In genomic region chr14:24147761-24148428, GRCh38 we compare ENCODE assay signal across 1 cellular context.
TF ChIP-seq lines count a peak whose summit lies in the region.

No MANE protein-coding gene starts in this region.

TF ChIP-seq in HepG2, 621 proteins besides CTCF, POLR2A, EP300 and RAD21 (continued from another document):
- TF ChIP-seq, protein P1, sequence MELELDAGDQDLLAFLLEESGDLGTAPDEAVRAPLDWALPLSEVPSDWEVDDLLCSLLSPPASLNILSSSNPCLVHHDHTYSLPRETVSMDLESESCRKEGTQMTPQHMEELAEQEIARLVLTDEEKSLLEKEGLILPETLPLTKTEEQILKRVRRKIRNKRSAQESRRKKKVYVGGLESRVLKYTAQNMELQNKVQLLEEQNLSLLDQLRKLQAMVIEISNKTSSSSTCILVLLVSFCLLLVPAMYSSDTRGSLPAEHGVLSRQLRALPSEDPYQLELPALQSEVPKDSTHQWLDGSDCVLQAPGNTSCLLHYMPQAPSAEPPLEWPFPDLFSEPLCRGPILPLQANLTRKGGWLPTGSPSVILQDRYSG (CRISPR knock-in tag; IDR thresholded peaks at IDR 0.05) = no peak; the same call in 1 of the 2 replicates
- TF ChIP-seq ZNF317 (CRISPR knock-in tag; IDR thresholded peaks at IDR 0.05) (no peak), MXD4 (CRISPR knock-in tag; IDR thresholded peaks at IDR 0.05) (0 out of 2 replicates have a peak, but pooled peaks have one; percentile 20), ZBTB4 (CRISPR knock-in tag; IDR thresholded peaks at IDR 0.05; ENCODE audit: borderline replicate concordance) (no peak), NR2F2 (IDR thresholded peaks at IDR 0.05; ENCODE audit: borderline replicate concordance, low read depth) (no peak), ZNF10 (CRISPR knock-in tag; IDR thresholded peaks at IDR 0.05; ENCODE audit: borderline replicate concordance, low read depth) (no peak), TOPORS (CRISPR knock-in tag; IDR thresholded peaks at IDR 0.05) (0 out of 2 replicates have a peak, but pooled peaks have one; percentile 72), ZNF17 (CRISPR knock-in tag; IDR thresholded peaks at IDR 0.05) (no peak), GFI1 (CRISPR knock-in tag; IDR thresholded peaks at IDR 0.05; ENCODE audit: borderline replicate concordance) (no peak), KDM6A (CRISPR knock-in tag; IDR thresholded peaks at IDR 0.05; ENCODE audit: low read depth) (no peak), EED (CRISPR knock-in tag; IDR thresholded peaks at IDR 0.05) (peak; percentile 92), PCBP1 (IDR thresholded peaks at IDR 0.05; ENCODE audit: borderline replicate concordance, low read depth, low read length) (no peak), GTF2F1 (IDR thresholded peaks at IDR 0.05; ENCODE audit: low read length) (no peak), MAFG (CRISPR knock-in tag; IDR thresholded peaks at IDR 0.05) (no peak), CENPX (CRISPR knock-in tag; IDR thresholded peaks at IDR 0.05) (no peak), RXRA (CRISPR knock-in tag; IDR thresholded peaks at IDR 0.05) (no peak; the same call in none of the 2 replicates), PBX3 (CRISPR knock-in tag; IDR thresholded peaks at IDR 0.05; ENCODE audit: borderline replicate concordance) (no peak), NONO (IDR thresholded peaks at IDR 0.05) (no peak), NONO (CRISPR knock-in tag; conservative IDR thresholded peaks at IDR 0.05) (no peak), ZNF124 (CRISPR knock-in tag; IDR thresholded peaks at IDR 0.05) (no peak), ETV6 (CRISPR knock-in tag; conservative IDR thresholded peaks at IDR 0.05) (no peak), ZNF333 (CRISPR knock-in tag; IDR thresholded peaks at IDR 0.05; ENCODE audit: borderline replicate concordance) (no peak; the same call in 1 of the 2 replicates), MEIS1 (CRISPR knock-in tag; IDR thresholded peaks at IDR 0.05; ENCODE audit: borderline replicate concordance) (0 out of 2 replicates have a peak, but pooled peaks have one; percentile 36), ZNF550 (CRISPR knock-in tag; IDR thresholded peaks at IDR 0.05; ENCODE audit: borderline replicate concordance) (0 out of 2 replicates have a peak, but pooled peaks have one; percentile 30), ZNF331 (CRISPR knock-in tag; IDR thresholded peaks at IDR 0.05) (no peak), MAF1 (CRISPR knock-in tag; IDR thresholded peaks at IDR 0.05; ENCODE audit: borderline replicate concordance) (no peak), KLF16 (CRISPR knock-in tag; IDR thresholded peaks at IDR 0.05) (no peak), TCF7L2 (IDR thresholded peaks at IDR 0.05; ENCODE audit: low read depth, low read length) (no peak), WIZ (CRISPR knock-in tag; IDR thresholded peaks at IDR 0.05) (no peak), MED8 (CRISPR knock-in tag; IDR thresholded peaks at IDR 0.05; ENCODE audit: insufficient replicate concordance) (peak; percentile 84), ATRX (CRISPR knock-in tag; IDR thresholded peaks at IDR 0.05; ENCODE audit: borderline replicate concordance) (no peak), ZNF138 (CRISPR knock-in tag; IDR thresholded peaks at IDR 0.05; ENCODE audit: low read depth) (no peak; the same call in 1 of the 2 replicates), ZNF607 (CRISPR knock-in tag; IDR thresholded peaks at IDR 0.05; ENCODE audit: borderline replicate concordance) (no peak), ISX (CRISPR knock-in tag; conservative IDR thresholded peaks at IDR 0.05) (no peak), ZNF790 (CRISPR knock-in tag; IDR thresholded peaks at IDR 0.05; ENCODE audit: borderline replicate concordance) (no peak), ZNF777 (CRISPR knock-in tag; IDR thresholded peaks at IDR 0.05) (no peak), SMYD3 (CRISPR knock-in tag; IDR thresholded peaks at IDR 0.05) (no peak)
- TF ChIP-seq, protein P2, sequence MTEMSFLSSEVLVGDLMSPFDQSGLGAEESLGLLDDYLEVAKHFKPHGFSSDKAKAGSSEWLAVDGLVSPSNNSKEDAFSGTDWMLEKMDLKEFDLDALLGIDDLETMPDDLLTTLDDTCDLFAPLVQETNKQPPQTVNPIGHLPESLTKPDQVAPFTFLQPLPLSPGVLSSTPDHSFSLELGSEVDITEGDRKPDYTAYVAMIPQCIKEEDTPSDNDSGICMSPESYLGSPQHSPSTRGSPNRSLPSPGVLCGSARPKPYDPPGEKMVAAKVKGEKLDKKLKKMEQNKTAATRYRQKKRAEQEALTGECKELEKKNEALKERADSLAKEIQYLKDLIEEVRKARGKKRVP (CRISPR knock-in tag; IDR thresholded peaks at IDR 0.05) = no peak
- TF ChIP-seq, protein P3, sequence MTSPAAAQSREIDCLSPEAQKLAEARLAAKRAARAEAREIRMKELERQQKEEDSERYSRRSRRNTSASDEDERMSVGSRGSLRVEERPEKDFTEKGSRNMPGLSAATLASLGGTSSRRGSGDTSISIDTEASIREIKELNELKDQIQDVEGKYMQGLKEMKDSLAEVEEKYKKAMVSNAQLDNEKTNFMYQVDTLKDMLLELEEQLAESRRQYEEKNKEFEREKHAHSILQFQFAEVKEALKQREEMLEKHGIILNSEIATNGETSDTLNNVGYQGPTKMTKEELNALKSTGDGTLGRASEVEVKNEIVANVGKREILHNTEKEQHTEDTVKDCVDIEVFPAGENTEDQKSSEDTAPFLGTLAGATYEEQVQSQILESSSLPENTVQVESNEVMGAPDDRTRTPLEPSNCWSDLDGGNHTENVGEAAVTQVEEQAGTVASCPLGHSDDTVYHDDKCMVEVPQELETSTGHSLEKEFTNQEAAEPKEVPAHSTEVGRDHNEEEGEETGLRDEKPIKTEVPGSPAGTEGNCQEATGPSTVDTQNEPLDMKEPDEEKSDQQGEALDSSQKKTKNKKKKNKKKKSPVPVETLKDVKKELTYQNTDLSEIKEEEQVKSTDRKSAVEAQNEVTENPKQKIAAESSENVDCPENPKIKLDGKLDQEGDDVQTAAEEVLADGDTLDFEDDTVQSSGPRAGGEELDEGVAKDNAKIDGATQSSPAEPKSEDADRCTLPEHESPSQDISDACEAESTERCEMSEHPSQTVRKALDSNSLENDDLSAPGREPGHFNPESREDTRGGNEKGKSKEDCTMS (CRISPR knock-in tag; conservative IDR thresholded peaks at IDR 0.05) = no peak
- TF ChIP-seq, protein P4, sequence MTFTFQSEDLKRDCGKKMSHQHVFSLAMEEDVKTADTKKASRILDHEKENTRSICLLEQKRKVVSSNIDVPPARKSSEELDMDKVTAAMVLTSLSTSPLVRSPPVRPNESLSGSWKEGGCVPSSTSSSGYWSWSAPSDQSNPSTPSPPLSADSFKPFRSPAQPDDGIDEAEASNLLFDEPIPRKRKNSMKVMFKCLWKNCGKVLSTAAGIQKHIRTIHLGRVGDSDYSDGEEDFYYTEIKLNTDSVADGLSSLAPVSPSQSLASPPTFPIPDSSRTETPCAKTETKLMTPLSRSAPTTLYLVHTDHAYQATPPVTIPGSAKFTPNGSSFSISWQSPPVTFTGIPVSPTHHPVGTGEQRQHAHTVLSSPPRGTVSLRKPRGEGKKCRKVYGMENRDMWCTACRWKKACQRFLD (CRISPR knock-in tag; IDR thresholded peaks at IDR 0.05; ENCODE audit: borderline replicate concordance) = peak; percentile 47; the same call in 1 of the 2 replicates
- TF ChIP-seq, protein P5, sequence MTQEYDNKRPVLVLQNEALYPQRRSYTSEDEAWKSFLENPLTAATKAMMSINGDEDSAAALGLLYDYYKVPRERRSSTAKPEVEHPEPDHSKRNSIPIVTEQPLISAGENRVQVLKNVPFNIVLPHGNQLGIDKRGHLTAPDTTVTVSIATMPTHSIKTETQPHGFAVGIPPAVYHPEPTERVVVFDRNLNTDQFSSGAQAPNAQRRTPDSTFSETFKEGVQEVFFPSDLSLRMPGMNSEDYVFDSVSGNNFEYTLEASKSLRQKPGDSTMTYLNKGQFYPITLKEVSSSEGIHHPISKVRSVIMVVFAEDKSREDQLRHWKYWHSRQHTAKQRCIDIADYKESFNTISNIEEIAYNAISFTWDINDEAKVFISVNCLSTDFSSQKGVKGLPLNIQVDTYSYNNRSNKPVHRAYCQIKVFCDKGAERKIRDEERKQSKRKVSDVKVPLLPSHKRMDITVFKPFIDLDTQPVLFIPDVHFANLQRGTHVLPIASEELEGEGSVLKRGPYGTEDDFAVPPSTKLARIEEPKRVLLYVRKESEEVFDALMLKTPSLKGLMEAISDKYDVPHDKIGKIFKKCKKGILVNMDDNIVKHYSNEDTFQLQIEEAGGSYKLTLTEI (CRISPR knock-in tag; conservative IDR thresholded peaks at IDR 0.05) = no peak
